ENCODE assay signal across 13 cellular contexts in genomic region chr11:126102436-126102894, GRCh38. TPM values are rescaled to one million over a fixed set of nuclear protein-coding genes. Genes with fewer than 3 reads are reported as not detected.
DNase-seq lines count a peak whose midpoint lies in the region; ATAC-seq, FAIRE-seq and TF ChIP-seq lines count a peak whose summit lies in the region.
"Had no signal": no experiment of that assay in that cellular context is flagged by ENCODE, and none has a peak within 500 bp of the region (broad histone marks: within the 10 kb centered on the region; RNA-seq: fewer than 3 reads in every experiment).

No MANE protein-coding gene starts in this region.

- DNase-seq in GM12892 (ENCODE audit: insufficient read length) = no peak
- peak; percentile 73 for DNase-seq in NCI-H2171 treated with DMSO at 0.1 percent for 48 hours (lab: John Stamatoyannopoulos, UW)
- DNase-seq in fibroblast of pulmonary artery (ENCODE audit: low read depth) = peak; percentile 45
- no peak for DNase-seq in osteocyte (ENCODE audit: extremely low spot score, unreplicated experiment)
- no peak for DNase-seq in SIG-M5 treated with dmso at 0.1 percent for 504 hours (lab: John Stamatoyannopoulos, UW; ENCODE audit: unreplicated experiment)
- DNase-seq in NCI-H748 treated with DMSO at 0.1 percent for 48 hours (lab: John Stamatoyannopoulos, UW) = no peak
- DNase-seq: activated gamma-delta T cell treated with Interleukin-2 at 50 U/mL for 16 hours, NCI-H69, WERI-Rb-1 had no signal

- ATAC-seq in GM18870 (IDR thresholded peaks at IDR 0.05; ENCODE audit: unreplicated experiment) = no peak
- no peak for ATAC-seq in GM19035 (IDR thresholded peaks at IDR 0.05; ENCODE audit: unreplicated experiment)

- TF ChIP-seq CTCF in fibroblast of pulmonary artery (IDR thresholded peaks at IDR 0.05; ENCODE audit: low read length, missing control alignments) = no peak
- TF ChIP-seq CTCF in osteocyte (IDR thresholded peaks at IDR 0.05) = no peak

- peaks cover 53% of the 10 kb centered on the region for H3K4me1 Mint-ChIP-seq in osteocyte (ENCODE audit: unreplicated experiment)

- peaks cover 9% of the 10 kb centered on the region for H3K27me3 Mint-ChIP-seq in osteocyte (ENCODE audit: unreplicated experiment)

- TF ChIP-seq POLR2A in GM12892 (IDR thresholded peaks at IDR 0.05; ENCODE audit: low read depth, low read length) = no peak

- no peaks in the 10 kb centered on the region for H3K9me3 Mint-ChIP-seq in osteocyte (ENCODE audit: unreplicated experiment)

- H3K4me3 Mint-ChIP-seq in osteocyte (ENCODE audit: unreplicated experiment) = no peak overlapping the region

- FAIRE-seq in GM12892 (lab: Jason Lieb, UNC) = peak; percentile 71

- H3K27ac Mint-ChIP-seq in osteocyte (ENCODE audit: unreplicated experiment) = peak overlapping the region; percentile 4

- H3K4me3 ChIP-seq in fibroblast of pulmonary artery (replicated peaks; ENCODE audit: low read depth, low read length) = no peak overlapping the region
- H3K4me3 ChIP-seq: HAP-1, vagina had no signal

- H3K36me3 Mint-ChIP-seq in osteocyte (ENCODE audit: unreplicated experiment) = no peaks in the 10 kb centered on the region

RNA-seq across cellular contexts. Expression of gene CDON, which starts 39.8 kb away (rescaled TPM):
- polyA plus RNA-seq in GM12892 (2012; ENCODE audit: missing spikeins) = 0.15 TPM
- 24.4 and 29.4 TPM in 2 replicates for total RNA-seq in osteocyte

Comparison
In these comparisons a context has a peak if more than half of its experiments do, and no peak if none do; other contexts are left out.
1. DNase-seq: peak in NCI-H2171 treated with DMSO at 0.1 percent for 48 hours (single experiment) and fibroblast of pulmonary artery (single experiment); none in GM12892 (single experiment), osteocyte (single experiment), SIG-M5 treated with dmso at 0.1 percent for 504 hours (single experiment) and NCI-H748 treated with DMSO at 0.1 percent for 48 hours (single experiment).